In the genomic region with DNA sequence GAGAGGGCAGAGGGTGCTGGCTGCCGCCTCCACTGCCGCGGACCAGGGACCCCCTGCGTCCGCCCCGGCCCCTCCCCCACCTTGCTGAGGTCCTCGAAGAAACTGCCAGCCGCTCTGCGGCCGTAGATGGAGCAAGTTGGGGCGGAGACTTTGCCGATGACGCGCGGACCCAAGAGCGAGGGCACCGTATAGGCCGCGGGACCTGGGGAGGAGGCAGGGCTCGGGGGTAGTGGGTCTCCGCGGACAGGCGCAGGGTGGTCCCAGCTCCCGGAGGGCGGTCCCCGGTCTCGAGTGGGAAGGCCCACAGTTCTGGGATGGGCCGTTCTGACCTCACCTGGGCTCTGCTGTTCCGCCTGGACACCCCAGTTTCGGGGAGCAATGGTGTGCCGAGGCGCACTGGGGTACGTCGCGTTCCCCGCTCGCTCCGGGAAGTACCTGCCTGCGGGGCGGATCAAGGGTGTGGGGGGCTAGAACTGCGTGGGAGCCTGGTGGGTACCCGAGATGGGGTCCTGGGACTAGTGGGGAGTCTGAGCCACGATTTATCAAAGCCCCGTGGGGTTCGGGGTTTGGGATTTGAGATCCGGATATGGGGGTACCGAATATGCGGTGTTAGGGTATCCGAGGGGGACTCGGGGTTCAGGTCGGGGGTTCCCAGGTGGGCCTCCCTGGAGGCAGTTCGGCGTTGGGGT, we compare ENCODE assay signal across 1 cellular context.
TF ChIP-seq lines count a peak whose summit lies in the region.

No MANE protein-coding gene starts in this region.

TF ChIP-seq in K562, 482 proteins besides CTCF, POLR2A, EP300 and RAD21:
- TF ChIP-seq KLF16 (IDR thresholded peaks at IDR 0.05), result no peak
- TF ChIP-seq POLR2G (IDR thresholded peaks at IDR 0.05; ENCODE audit: low read depth, low read length), result peak; percentile 55
- no peak for TF ChIP-seq NR2F6 (CRISPR knock-in tag; IDR thresholded peaks at IDR 0.05)
- TF ChIP-seq CBX2 (IDR thresholded peaks at IDR 0.05; ENCODE audit: insufficient read depth, low read length, poor library complexity, severe bottlenecking), result no peak
